ENCODE assay signal across 1 cellular context in the genomic region with DNA sequence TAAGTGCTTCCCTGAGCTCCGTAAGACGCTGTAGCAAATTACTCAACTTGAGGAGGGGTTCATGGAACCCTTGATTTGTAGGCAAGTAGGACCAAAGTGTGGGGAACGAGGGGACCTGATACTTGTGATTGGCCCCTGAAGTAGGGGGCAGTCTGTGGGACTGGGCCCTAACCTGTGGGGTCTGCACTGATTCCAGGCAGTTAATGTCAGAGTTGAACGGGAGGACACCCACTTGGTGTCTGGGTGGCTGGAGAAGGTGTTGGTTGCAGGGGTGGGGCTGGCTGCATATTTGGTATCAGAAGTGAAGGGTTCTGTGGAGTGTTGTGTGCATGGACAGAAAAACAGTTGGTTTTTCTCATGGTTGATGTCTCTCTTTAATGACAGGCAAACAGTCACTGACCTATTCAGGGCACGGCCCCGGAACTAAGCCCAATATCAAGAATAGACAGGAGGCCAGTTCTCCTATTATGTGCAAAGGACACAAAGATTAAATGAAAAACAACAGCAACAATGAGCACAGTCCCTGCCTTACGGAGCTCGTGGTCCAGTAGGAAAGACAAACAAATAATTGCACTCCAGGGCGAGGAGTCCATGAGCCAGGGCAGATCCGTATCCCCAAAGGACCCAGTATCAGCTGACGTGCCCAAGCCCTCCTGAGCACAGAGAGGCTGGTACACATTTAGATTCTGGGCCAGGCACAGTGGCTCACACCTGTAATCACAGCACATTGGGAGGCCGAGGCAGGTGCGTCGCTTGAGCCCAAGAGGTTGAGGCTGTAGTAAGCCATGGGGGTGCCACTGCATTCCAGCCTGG.
TF ChIP-seq lines count a peak whose summit lies in the region.

No MANE protein-coding gene starts in this region.

TF ChIP-seq in HepG2, 621 proteins besides CTCF, POLR2A, EP300 and RAD21 (continued from another document and continues in another):
- TF ChIP-seq ZBTB4 (CRISPR knock-in tag; IDR thresholded peaks at IDR 0.05; ENCODE audit: borderline replicate concordance) (0 out of 2 replicates have a peak, but pooled peaks have one; percentile 67), ZNF382 (CRISPR knock-in tag; IDR thresholded peaks at IDR 0.05; ENCODE audit: borderline replicate concordance) (no peak), NCOR1 (IDR thresholded peaks at IDR 0.05; ENCODE audit: borderline replicate concordance, low read length) (peak; percentile 81), ZNF724P (CRISPR knock-in tag; IDR thresholded peaks at IDR 0.05; ENCODE audit: borderline replicate concordance) (no peak; the same call in 1 of the 2 replicates), BHLHE40 (IDR thresholded peaks at IDR 0.05; ENCODE audit: low read length) (peak; percentile 42; the same call in 1 of the 2 replicates), HNF4G (IDR thresholded peaks at IDR 0.05; ENCODE audit: borderline replicate concordance, low read depth, low read length) (0 out of 2 replicates have a peak, but pooled peaks have one; percentile 21), HNF4G (CRISPR knock-in tag; IDR thresholded peaks at IDR 0.05; ENCODE audit: borderline replicate concordance, low read depth) (peak; percentile 67; the same call in 1 of the 2 replicates), ETV5 (CRISPR knock-in tag; IDR thresholded peaks at IDR 0.05; ENCODE audit: borderline replicate concordance) (peak; percentile 96), MEIS1 (CRISPR knock-in tag; IDR thresholded peaks at IDR 0.05; ENCODE audit: borderline replicate concordance) (peak; percentile 82), ISX (CRISPR knock-in tag; conservative IDR thresholded peaks at IDR 0.05) (no peak), NFKB2 (CRISPR knock-in tag; IDR thresholded peaks at IDR 0.05; ENCODE audit: borderline replicate concordance) (no peak), HDAC2 (CRISPR knock-in tag; IDR thresholded peaks at IDR 0.05) (peak; percentile 85), TFE3 (CRISPR knock-in tag; IDR thresholded peaks at IDR 0.05) (peak; percentile 95), TMF1 (CRISPR knock-in tag; IDR thresholded peaks at IDR 0.05; ENCODE audit: low read depth) (no peak), ZSCAN21 (CRISPR knock-in tag; IDR thresholded peaks at IDR 0.05; ENCODE audit: borderline replicate concordance) (no peak), ETS1 (CRISPR knock-in tag; IDR thresholded peaks at IDR 0.05) (no peak), MIER3 (CRISPR knock-in tag; IDR thresholded peaks at IDR 0.05; ENCODE audit: borderline replicate concordance) (peak; percentile 92), PTBP1 (IDR thresholded peaks at IDR 0.05; ENCODE audit: low read depth, low read length, poor library complexity, severe bottlenecking) (no peak), MED8 (CRISPR knock-in tag; IDR thresholded peaks at IDR 0.05; ENCODE audit: insufficient replicate concordance) (no peak), TCF7 (IDR thresholded peaks at IDR 0.05; ENCODE audit: low read depth) (0 out of 2 replicates have a peak, but pooled peaks have one; percentile 26), YEATS4 (CRISPR knock-in tag; IDR thresholded peaks at IDR 0.05; ENCODE audit: borderline replicate concordance) (peak; percentile 53; the same call in 1 of the 2 replicates), ZNF546 (CRISPR knock-in tag; conservative IDR thresholded peaks at IDR 0.05) (peak; percentile 47; the same call in 1 of the 2 replicates), KLF12 (CRISPR knock-in tag; IDR thresholded peaks at IDR 0.05; ENCODE audit: borderline replicate concordance) (no peak), RXRB (CRISPR knock-in tag; IDR thresholded peaks at IDR 0.05; ENCODE audit: borderline replicate concordance) (peak; percentile 98), ZMAT3 (CRISPR knock-in tag; conservative IDR thresholded peaks at IDR 0.05) (peak; percentile 44; the same call in 1 of the 2 replicates), ZNF788 (CRISPR knock-in tag; IDR thresholded peaks at IDR 0.05; ENCODE audit: borderline replicate concordance) (peak; percentile 93; the same call in 1 of the 2 replicates), ZNF614 (CRISPR knock-in tag; IDR thresholded peaks at IDR 0.05; ENCODE audit: borderline replicate concordance) (peak; percentile 91), ZHX2 (IDR thresholded peaks at IDR 0.05; ENCODE audit: low read depth) (no peak), ZHX2 (CRISPR knock-in tag; IDR thresholded peaks at IDR 0.05; ENCODE audit: borderline replicate concordance) (no peak), ZBTB20 (CRISPR knock-in tag; IDR thresholded peaks at IDR 0.05; ENCODE audit: borderline replicate concordance, low read depth) (no peak; the same call in 1 of the 2 replicates)
- TF ChIP-seq, protein P1, sequence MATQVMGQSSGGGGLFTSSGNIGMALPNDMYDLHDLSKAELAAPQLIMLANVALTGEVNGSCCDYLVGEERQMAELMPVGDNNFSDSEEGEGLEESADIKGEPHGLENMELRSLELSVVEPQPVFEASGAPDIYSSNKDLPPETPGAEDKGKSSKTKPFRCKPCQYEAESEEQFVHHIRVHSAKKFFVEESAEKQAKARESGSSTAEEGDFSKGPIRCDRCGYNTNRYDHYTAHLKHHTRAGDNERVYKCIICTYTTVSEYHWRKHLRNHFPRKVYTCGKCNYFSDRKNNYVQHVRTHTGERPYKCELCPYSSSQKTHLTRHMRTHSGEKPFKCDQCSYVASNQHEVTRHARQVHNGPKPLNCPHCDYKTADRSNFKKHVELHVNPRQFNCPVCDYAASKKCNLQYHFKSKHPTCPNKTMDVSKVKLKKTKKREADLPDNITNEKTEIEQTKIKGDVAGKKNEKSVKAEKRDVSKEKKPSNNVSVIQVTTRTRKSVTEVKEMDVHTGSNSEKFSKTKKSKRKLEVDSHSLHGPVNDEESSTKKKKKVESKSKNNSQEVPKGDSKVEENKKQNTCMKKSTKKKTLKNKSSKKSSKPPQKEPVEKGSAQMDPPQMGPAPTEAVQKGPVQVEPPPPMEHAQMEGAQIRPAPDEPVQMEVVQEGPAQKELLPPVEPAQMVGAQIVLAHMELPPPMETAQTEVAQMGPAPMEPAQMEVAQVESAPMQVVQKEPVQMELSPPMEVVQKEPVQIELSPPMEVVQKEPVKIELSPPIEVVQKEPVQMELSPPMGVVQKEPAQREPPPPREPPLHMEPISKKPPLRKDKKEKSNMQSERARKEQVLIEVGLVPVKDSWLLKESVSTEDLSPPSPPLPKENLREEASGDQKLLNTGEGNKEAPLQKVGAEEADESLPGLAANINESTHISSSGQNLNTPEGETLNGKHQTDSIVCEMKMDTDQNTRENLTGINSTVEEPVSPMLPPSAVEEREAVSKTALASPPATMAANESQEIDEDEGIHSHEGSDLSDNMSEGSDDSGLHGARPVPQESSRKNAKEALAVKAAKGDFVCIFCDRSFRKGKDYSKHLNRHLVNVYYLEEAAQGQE (IDR thresholded peaks at IDR 0.05; ENCODE audit: borderline replicate concordance in 1 of 2, low read depth in 1 of 2, low read length in 2 of 2), result no peak
- TF ChIP-seq, protein P2, sequence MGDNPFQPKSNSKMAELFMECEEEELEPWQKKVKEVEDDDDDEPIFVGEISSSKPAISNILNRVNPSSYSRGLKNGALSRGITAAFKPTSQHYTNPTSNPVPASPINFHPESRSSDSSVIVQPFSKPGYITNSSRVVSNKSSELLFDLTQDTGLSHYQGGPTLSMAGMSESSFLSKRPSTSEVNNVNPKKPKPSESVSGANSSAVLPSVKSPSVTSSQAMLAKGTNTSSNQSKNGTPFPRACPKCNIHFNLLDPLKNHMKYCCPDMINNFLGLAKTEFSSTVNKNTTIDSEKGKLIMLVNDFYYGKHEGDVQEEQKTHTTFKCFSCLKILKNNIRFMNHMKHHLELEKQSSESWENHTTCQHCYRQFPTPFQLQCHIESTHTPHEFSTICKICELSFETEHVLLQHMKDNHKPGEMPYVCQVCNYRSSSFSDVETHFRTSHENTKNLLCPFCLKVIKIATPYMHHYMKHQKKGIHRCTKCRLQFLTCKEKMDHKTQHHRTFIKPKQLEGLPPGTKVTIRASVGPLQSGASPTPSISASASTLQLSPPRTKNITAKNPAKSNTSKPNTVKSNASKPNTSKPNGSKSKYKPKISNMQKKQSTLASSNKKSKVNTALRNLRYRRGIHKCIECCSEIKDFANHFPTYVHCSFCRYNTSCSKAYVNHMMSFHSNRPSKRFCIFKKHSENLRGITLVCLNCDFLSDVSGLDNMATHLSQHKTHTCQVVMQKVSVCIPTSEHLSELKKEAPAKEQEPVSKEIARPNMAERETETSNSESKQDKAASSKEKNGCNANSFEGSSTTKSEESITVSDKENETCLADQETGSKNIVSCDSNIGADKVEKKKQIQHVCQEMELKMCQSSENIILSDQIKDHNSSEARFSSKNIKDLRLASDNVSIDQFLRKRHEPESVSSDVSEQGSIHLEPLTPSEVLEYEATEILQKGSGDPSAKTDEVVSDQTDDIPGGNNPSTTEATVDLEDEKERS (CRISPR knock-in tag; IDR thresholded peaks at IDR 0.05), result peak; percentile 82; the same call in 1 of the 2 replicates
- TF ChIP-seq, protein P3, sequence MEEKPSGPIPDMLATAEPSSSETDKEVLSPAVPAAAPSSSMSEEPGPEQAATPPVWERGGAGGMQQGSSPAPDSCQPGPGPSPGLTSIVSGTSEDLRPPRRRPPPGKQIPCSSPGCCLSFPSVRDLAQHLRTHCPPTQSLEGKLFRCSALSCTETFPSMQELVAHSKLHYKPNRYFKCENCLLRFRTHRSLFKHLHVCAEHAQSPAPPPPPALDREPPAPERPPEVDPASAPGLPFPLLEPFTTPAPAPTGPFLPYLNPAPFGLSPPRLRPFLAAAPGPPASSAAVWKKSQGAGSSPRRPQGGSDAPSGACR (CRISPR knock-in tag; IDR thresholded peaks at IDR 0.05), result no peak
